ENCODE assay signal across 40 cellular contexts in genomic region chr20:2480381-2480780, GRCh38. TPM values are rescaled to one million over a fixed set of nuclear protein-coding genes. Genes with fewer than 3 reads are reported as not detected.
"Had no signal": no experiment of that assay in that cellular context is flagged by ENCODE, and none has a peak within 500 bp of the region (broad histone marks: within the 10 kb centered on the region; RNA-seq: fewer than 3 reads in every experiment).

No MANE protein-coding gene starts in this region.

- H3K4me2 ChIP-seq: KMS-11 had no signal

- H3K9me3 ChIP-seq: MG63 had no signal

- H3K9ac ChIP-seq: KMS-11 had no signal

- H3K4me3 ChIP-seq: MG63 had no signal

- DNase-seq: Karpas-422, Kasumi-1, MG63, MM.1S, MV-4-11, NCI-H1048, NCI-H1092, NCI-H1092 treated with DMSO at 0.1 percent for 48 hours, NCI-H1105, NCI-H1105 treated with DMSO at 0.1 percent for 48 hours, NCI-H1417, NCI-H1417 treated with DMSO at 0.1 percent for 48 hours, NCI-H1436, NCI-H1436 treated with DMSO at 0.1 percent for 48 hours, NCI-H146, NCI-H1694, NCI-H1694 treated with DMSO at 0.1 percent for 48 hours, NCI-H187, NCI-H187 treated with DMSO at 0.1 percent for 48 hours, NCI-H1930, NCI-H2029, NCI-H2029 treated with DMSO at 0.1 percent for 48 hours, NCI-H2081, NCI-H2081 treated with DMSO at 0.1 percent for 48 hours, NCI-H2107, NCI-H2171, NCI-H2171 treated with DMSO at 0.1 percent for 48 hours, NCI-H2227 treated with DMSO at 0.1 percent for 48 hours, NCI-H226, NCI-H345, NCI-H446, NCI-H446 treated with DMSO at 0.1 percent for 48 hours, NCI-H510A, NCI-H510A treated with DMSO at 0.1 percent for 48 hours, NCI-H524 had no signal

- H3K27me3 ChIP-seq: MG63 had no signal

- H3K27ac ChIP-seq: KMS-11 had no signal

RNA-seq across cellular contexts. Expression of gene TMC2, which starts 56.0 kb away (rescaled TPM):
- total RNA-seq: LHCN-M2, M059J, MCF 10A, NCI-H460 had no signal
